9 cellular contexts compared by ENCODE assay signal in genomic region chr9:5263568-5264218, GRCh38. TPM values are rescaled to one million over a fixed set of nuclear protein-coding genes. Genes with fewer than 3 reads are reported as not detected.
DNase-seq lines count a peak whose midpoint lies in the region; ATAC-seq lines count a peak whose summit lies in the region.
"Had no signal": no experiment of that assay in that cellular context is flagged by ENCODE, and none has a peak within 500 bp of the region (broad histone marks: within the 10 kb centered on the region; RNA-seq: fewer than 3 reads in every experiment).

No MANE protein-coding gene starts in this region.

- H3K27ac Mint-ChIP-seq in activated naive CD4-positive, alpha-beta T cell treated with anti-CD3 and anti-CD28 coated beads, Interleukin-2, amount 10 ng/mL, durations not matched to agents 7 days and 5 days: no peak overlapping the region

- H3K36me3 Mint-ChIP-seq in activated naive CD4-positive, alpha-beta T cell treated with anti-CD3 and anti-CD28 coated beads, Interleukin-2, amount 10 ng/mL, durations not matched to agents 7 days and 5 days: no peaks in the 10 kb centered on the region

- peaks cover 3% of the 10 kb centered on the region for H3K27me3 Mint-ChIP-seq in activated naive CD4-positive, alpha-beta T cell treated with anti-CD3 and anti-CD28 coated beads, Interleukin-2, amount 10 ng/mL, durations not matched to agents 7 days and 5 days

- DNase-seq in astrocyte of the hippocampus (ENCODE audit: low read depth, low spot score): peak; percentile 20
- peak; percentile 43 for DNase-seq in myocyte (ENCODE audit: low read depth)
- no peak for DNase-seq in activated naive CD4-positive, alpha-beta T cell treated with anti-CD3 and anti-CD28 coated beads, Interleukin-2, amount 10 ng/mL, durations not matched to agents 7 days and 5 days
- DNase-seq in UCSD-AML1 (lab: John Stamatoyannopoulos, UW; ENCODE audit: unreplicated experiment): no peak
- DNase-seq: activated T-cell treated with anti-CD3 and anti-CD28 coated beads, Interleukin-2, amount 50 U/mL, for 48 hours had no signal

- H3K4me1 Mint-ChIP-seq in activated naive CD4-positive, alpha-beta T cell treated with anti-CD3 and anti-CD28 coated beads, Interleukin-2, amount 10 ng/mL, durations not matched to agents 7 days and 5 days: peaks cover 14% of the 10 kb centered on the region

- H3K4me3 Mint-ChIP-seq in activated naive CD4-positive, alpha-beta T cell treated with anti-CD3 and anti-CD28 coated beads, Interleukin-2, amount 10 ng/mL, durations not matched to agents 7 days and 5 days: no peak overlapping the region

- H3K9me3 Mint-ChIP-seq in activated naive CD4-positive, alpha-beta T cell treated with anti-CD3 and anti-CD28 coated beads, Interleukin-2, amount 10 ng/mL, durations not matched to agents 7 days and 5 days: no peaks in the 10 kb centered on the region

- ATAC-seq in GM18511 (IDR thresholded peaks at IDR 0.05; ENCODE audit: unreplicated experiment) (peak; percentile 75), HG03571 (IDR thresholded peaks at IDR 0.05; ENCODE audit: unreplicated experiment) (peak; percentile 52), GM18861 (IDR thresholded peaks at IDR 0.05; ENCODE audit: unreplicated experiment) (no peak), esophagus mucosa (no peak)

- CTCF ChIA-PET in activated naive CD4-positive, alpha-beta T cell treated with anti-CD3 and anti-CD28 coated beads, Interleukin-2, amount 10 ng/mL, durations not matched to agents 7 days and 5 days (lab: Charles Lee): interaction anchor here (1.2 to 1.6 kb wide), 2 partner anchors 78 to 163 kb away, joined by 4 to 6 read pairs; partner anchors contain the start of gene INSL6

RNA-seq across cellular contexts. Expression of gene INSL4, which starts 32.5 kb away (rescaled TPM):
- total RNA-seq in myocyte (not detected in 2 replicates), esophagus mucosa (not detected)
- not detected for polyA plus RNA-seq in myocyte (2012)

RNA-seq across cellular contexts. Expression of gene RLN2, which starts 40.8 kb away (rescaled TPM):
- total RNA-seq in myocyte (1.1 TPM in 1 of 2 replicates, not detected in the other), esophagus mucosa (not detected)
- not detected for polyA plus RNA-seq in myocyte (2012)

Comparison
In these comparisons a context has a peak if more than half of its experiments do, and no peak if none do; other contexts are left out.
1. ATAC-seq: peak in GM18511 (single experiment) and HG03571 (single experiment); none in GM18861 (single experiment) and esophagus mucosa (single experiment).
2. DNase-seq: peak in astrocyte of the hippocampus (single experiment) and myocyte (single experiment); none in activated naive CD4-positive, alpha-beta T cell treated with anti-CD3 and anti-CD28 coated beads, Interleukin-2, amount 10 ng/mL, durations not matched to agents 7 days and 5 days (single experiment) and UCSD-AML1 (single experiment).